8 cellular contexts compared by ENCODE assay signal in genomic region chr2:112480540-112481049, GRCh38. TPM values are rescaled to one million over a fixed set of nuclear protein-coding genes. Genes with fewer than 3 reads are reported as not detected.
DNase-seq lines count a peak whose midpoint lies in the region; ATAC-seq and TF ChIP-seq lines count a peak whose summit lies in the region.

No MANE protein-coding gene starts in this region.

- no peak for TF ChIP-seq EP300 in gastroesophageal sphincter (IDR thresholded peaks at IDR 0.05)

- TF ChIP-seq CTCF in gastroesophageal sphincter (IDR thresholded peaks at IDR 0.05): no peak

- no peak overlapping the region for H3K27ac ChIP-seq in ACC112 (ENCODE audit: low read depth, low read length)
- H3K27ac ChIP-seq in gastroesophageal sphincter: peak overlapping the region in 3 of 4 donors; percentile 83 to 95 (median 91)

- no peak for TF ChIP-seq POLR2A in gastroesophageal sphincter (IDR thresholded peaks at IDR 0.05)

- H3K27me3 ChIP-seq in ACC112 (ENCODE audit: insufficient read depth, low read length) (no peaks in the 10 kb centered on the region), gastroesophageal sphincter (no peaks in the 10 kb centered on the region)

- peaks cover 17% of the 10 kb centered on the region for H3K4me1 ChIP-seq in ACC112 (ENCODE audit: control insufficient read depth, insufficient read depth, low read length, unreplicated experiment)
- H3K4me1 ChIP-seq in gastroesophageal sphincter: peaks cover 0 to 33% (median 18%) of the 10 kb centered on the region in 3 donors

- H2AFZ ChIP-seq in ACC112 (ENCODE audit: low read length, unreplicated experiment): peak overlapping the region; percentile 45

- H3K79me2 ChIP-seq in ACC112 (ENCODE audit: control insufficient read depth, insufficient read depth, low read length, unreplicated experiment): peaks cover 31% of the 10 kb centered on the region

- DNase-seq in HEK293T (ENCODE audit: extremely low spot score): peak; percentile 14
- DNase-seq in activated CD4-positive, alpha-beta T cell treated with anti-CD3 and anti-CD28 coated beads, Interleukin-2, amount 50 U/mL, for 48 hours: peak; percentile 16 to 38
- peak; percentile 15 for DNase-seq in stimulated activated CD4-positive, alpha-beta T cell treated with anti-CD3 and anti-CD28 coated beads, Interleukin-12 subunit alpha, Interleukin-12 subunit beta, amount 100 ng/mL, for 4 hours
- no peak for DNase-seq in AG20443 (ENCODE audit: low spot score)
- no peak for DNase-seq in HCEC 1CT

- POLR2A ChIA-PET in HEK293T (lab: Yijun Ruan, JAX): interaction anchor here (1.0 to 1.6 kb wide), 5 partner anchors 11 to 103 kb away, joined by 3 to 6 read pairs (median 4); no protein-coding TSS in a partner anchor

- H3K9me3 ChIP-seq in gastroesophageal sphincter: no peaks in the 10 kb centered on the region

- H3K4me3 ChIP-seq in ACC112 (ENCODE audit: low read depth, low read length): peak overlapping the region; percentile 89
- H3K4me3 ChIP-seq in gastroesophageal sphincter: peak overlapping the region in 1 of 2 donors; percentile 68

- H3K36me3 ChIP-seq in ACC112 (ENCODE audit: insufficient read depth, low read length): no peaks in the 10 kb centered on the region
- no peaks in the 10 kb centered on the region for H3K36me3 ChIP-seq in gastroesophageal sphincter

- CTCF ChIA-PET in HEK293T (lab: Yijun Ruan, JAX): interaction anchor here (0.9 to 1.7 kb wide), 4 partner anchors 12 to 387 kb away, joined by 3 read pairs; no protein-coding TSS in a partner anchor

- 11 to 42% methylated on average over 6 to 13 of the region's 20 CpGs for WGBS in gastroesophageal sphincter (ENCODE audit: low coverage in 1 of 2), 2 donors

- ATAC-seq in gastroesophageal sphincter (no peak), HG03175 (IDR thresholded peaks at IDR 0.05; ENCODE audit: unreplicated experiment) (no peak)

TF ChIP-seq in HEK293T, 16 proteins besides CTCF, POLR2A, EP300 and RAD21:
- no peak for TF ChIP-seq L3MBTL2 (conservative IDR thresholded peaks at IDR 0.05)
- TF ChIP-seq SP1 (IDR thresholded peaks at IDR 0.05): no peak
- no peak for TF ChIP-seq PKNOX1 (IDR thresholded peaks at IDR 0.05)
- no peak for TF ChIP-seq SUZ12 (IDR thresholded peaks at IDR 0.05)
- no peak for TF ChIP-seq FOXA1 (IDR thresholded peaks at IDR 0.05)
- no peak for TF ChIP-seq HDGF (IDR thresholded peaks at IDR 0.05; ENCODE audit: borderline replicate concordance)

RNA-seq across cellular contexts. Expression of gene TTL, which starts 1.4 kb away (rescaled TPM):
- 10 to 100 TPM; 19.3 to 33.8 (median 24.9) TPM for total RNA-seq in gastroesophageal sphincter

RNA-seq across cellular contexts. Expression of gene RGPD8, which starts 47.1 kb away (rescaled TPM):
- total RNA-seq in gastroesophageal sphincter: 10 to 100 TPM; 15.9 to 38.4 (median 18.3) TPM

Comparison
In these comparisons a context has a peak if more than half of its experiments do, and no peak if none do; other contexts are left out.
1. DNase-seq: peak in HEK293T (single experiment), activated CD4-positive, alpha-beta T cell treated with anti-CD3 and anti-CD28 coated beads, Interleukin-2, amount 50 U/mL, for 48 hours (2 of 2) and stimulated activated CD4-positive, alpha-beta T cell treated with anti-CD3 and anti-CD28 coated beads, Interleukin-12 subunit alpha, Interleukin-12 subunit beta, amount 100 ng/mL, for 4 hours (single experiment); none in AG20443 (single experiment) and HCEC 1CT (single experiment).